ENCODE assay signal across 9 cellular contexts in the genomic region with DNA sequence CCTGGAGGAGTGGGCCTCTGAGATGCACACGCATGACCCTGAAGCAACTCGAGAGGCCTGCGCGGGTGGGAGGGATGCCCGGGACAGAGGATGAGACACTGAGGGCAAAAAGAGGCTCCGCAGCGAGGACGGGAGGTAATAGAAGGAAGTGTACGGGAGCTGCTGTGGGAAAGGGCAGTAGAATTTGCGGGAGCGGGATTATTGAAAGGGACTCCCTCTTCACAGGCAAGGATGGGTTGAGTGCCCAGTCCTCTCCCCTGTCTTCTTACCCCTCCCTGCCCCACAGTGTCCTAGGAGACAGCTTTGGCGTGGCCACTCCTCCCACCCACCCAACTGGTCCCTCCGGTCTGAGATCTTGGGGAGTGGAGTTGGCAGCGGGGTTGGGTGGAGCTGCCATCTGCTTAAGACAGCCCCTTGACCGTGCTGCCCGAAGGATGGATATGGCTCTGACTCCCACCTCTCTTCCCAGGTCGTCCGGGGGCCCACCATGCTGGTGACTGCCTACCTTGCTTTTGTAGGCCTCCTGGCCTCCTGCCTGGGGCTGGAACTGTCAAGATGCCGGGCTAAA. TPM values are rescaled to one million over a fixed set of nuclear protein-coding genes. Genes with fewer than 3 reads are reported as not detected.
DNase-seq lines count a peak whose midpoint lies in the region; ATAC-seq, FAIRE-seq and TF ChIP-seq lines count a peak whose summit lies in the region.
"Had no signal": no experiment of that assay in that cellular context is flagged by ENCODE, and none has a peak within 500 bp of the region (broad histone marks: within the 10 kb centered on the region; RNA-seq: fewer than 3 reads in every experiment).

No MANE protein-coding gene starts in this region.

- RAD21 ChIA-PET in GM12878 (lab: Charles Lee; ENCODE audit: unreplicated experiment) = interaction anchor here (0.9 to 4.3 kb wide), 4 partner anchors 16 to 92 kb away, joined by 3 to 101 read pairs (median 16); a partner anchor contains a TSS

- no peak for TF ChIP-seq POLR2A in GM12878 (IDR thresholded peaks at IDR 0.05; ENCODE audit: low read depth, low read length)

- H3K4me1 ChIP-seq in GM12878 (ENCODE audit: control insufficient read depth, insufficient read depth, low read length) = peaks cover 28% of the 10 kb centered on the region

- FAIRE-seq in GM12878 (lab: Jason Lieb, UNC) = no peak

- H3K79me2 ChIP-seq in GM12878 (ENCODE audit: control insufficient read depth, insufficient read depth, low read length) = peaks cover 13% of the 10 kb centered on the region

- H3K27ac Mint-ChIP-seq in stimulated activated naive CD8-positive, alpha-beta T cell treated with anti-CD3 and anti-CD28 coated beads, Interleukin-15, amount 100 ng/mL, for 72 hours = peak overlapping the region; percentile 98

- in situ Hi-C loops in GM12878 (cut with MboI) = no loop called here

- H3K9me3 ChIP-seq in GM12878 (replicated peaks; ENCODE audit: control insufficient read depth, insufficient read depth, low read length) = no peaks in the 10 kb centered on the region

- H3K27me3 Mint-ChIP-seq in stimulated activated naive CD8-positive, alpha-beta T cell treated with anti-CD3 and anti-CD28 coated beads, Interleukin-15, amount 100 ng/mL, for 72 hours = no peaks in the 10 kb centered on the region

- intact Hi-C loops in GM12878 (cut with micrococcal nuclease; ENCODE audit: unreplicated experiment) = loop anchor here (2.0 kb wide), 1 partner anchor 32 kb away; no protein-coding TSS in a partner anchor

- no peak for TF ChIP-seq EP300 in GM12878 (IDR thresholded peaks at IDR 0.05; ENCODE audit: borderline replicate concordance in 1 of 2, control insufficient read depth in 1 of 2, low read depth in 2 of 2, low read length in 2 of 2)

- DNase-seq in D341Med (ENCODE audit: low spot score) (peak; percentile 54), GM12878 (ENCODE audit: low read depth, low spot score) (no peak), iris pigment epithelial cell (ENCODE audit: low read depth) (peak; percentile 26)
- DNase-seq in Jurkat, Clone E6-1 (ENCODE audit: low read depth, low spot score) = no peak
- no peak for DNase-seq in stimulated activated naive CD8-positive, alpha-beta T cell treated with anti-CD3 and anti-CD28 coated beads, Interleukin-15, amount 100 ng/mL, for 72 hours
- DNase-seq in stimulated activated CD4-positive, alpha-beta T cell treated with anti-CD3 and anti-CD28 coated beads, Interleukin-4, amount 100 ng/mL, for 24 hours = no peak

- peak overlapping the region; percentile 94 to 98 for H3K4me3 Mint-ChIP-seq in stimulated activated naive CD8-positive, alpha-beta T cell treated with anti-CD3 and anti-CD28 coated beads, Interleukin-15, amount 100 ng/mL, for 72 hours

- peak overlapping the region; percentile 91 for H3K9ac ChIP-seq in GM12878 (ENCODE audit: control insufficient read depth, insufficient read depth, low read length)

- POLR2A ChIA-PET in GM12878 (lab: Charles Lee) = interaction anchor here (1.0 to 4.0 kb wide), 4 partner anchors 16 to 71 kb away, joined by 4 to 19 read pairs (median 4); a partner anchor contains a TSS

- peak overlapping the region; percentile 97 for H3K4me3 ChIP-seq in Jurkat, Clone E6-1 (ENCODE audit: low read length)
- H3K4me3 ChIP-seq in GM12878 = peak overlapping the region; percentile 99

- SMC1A ChIA-PET in GM12878 (lab: Charles Lee; ENCODE audit: uncharacterized antibody, unreplicated experiment) = interaction anchor here (0.7 to 6.4 kb wide), 6 partner anchors 16 to 70 kb away, joined by 3 to 63 read pairs (median 6); a partner anchor contains a TSS

- TF ChIP-seq RAD21 in GM12878 (IDR thresholded peaks at IDR 0.05; ENCODE audit: insufficient read depth, low read depth, low read length) = no peak

- H3K4me2 ChIP-seq in GM12878 (ENCODE audit: control insufficient read depth, insufficient read depth) = peak overlapping the region; percentile 73

- 5% methylated on average over 19 of the region's 19 CpGs for WGBS in GM12878 (ENCODE audit: insufficient coverage, insufficient replicate concordance, low lambda C conversion rate, missing lambda C conversion rate)

- BruUV-seq in GM12878 (replicated peaks; lab: Mats Ljungman, UMichigan) = TSS peak; percentile 84

- CTCF ChIA-PET in GM12878 (lab: Yijun Ruan, JAX) = interaction anchor here (0.9 to 7.4 kb wide), 14 partner anchors 15 to 186 kb away, joined by 3 to 136 read pairs (median 4); a partner anchor contains a TSS

- H3K36me3 ChIP-seq in GM12878 (ENCODE audit: control insufficient read depth in 2 of 2, insufficient read depth in 2 of 2, low read length in 1 of 2) = peaks cover 0 to 4% of the 10 kb centered on the region in 2 experiments; a peak in 1 of 4 replicates

- H3K4me1 Mint-ChIP-seq in stimulated activated naive CD8-positive, alpha-beta T cell treated with anti-CD3 and anti-CD28 coated beads, Interleukin-15, amount 100 ng/mL, for 72 hours = peaks cover 50% of the 10 kb centered on the region

- peak overlapping the region; percentile 66 for H3K27ac ChIP-seq in GM12878 (ENCODE audit: control insufficient read depth, insufficient read depth)

- H3K9me3 Mint-ChIP-seq in stimulated activated naive CD8-positive, alpha-beta T cell treated with anti-CD3 and anti-CD28 coated beads, Interleukin-15, amount 100 ng/mL, for 72 hours = no peaks in the 10 kb centered on the region

- TF ChIP-seq CTCF in GM12878 (IDR thresholded peaks at IDR 0.05 in 2 of 3, conservative IDR thresholded peaks at IDR 0.05 in 1 of 3; ENCODE audit: control insufficient read depth in 2 of 3, extremely low read depth in 1 of 3, insufficient read depth in 1 of 3, low read depth in 3 of 3, low read length in 3 of 3) = no peak; a peak in 1 of 6 replicates

- H3K27me3 ChIP-seq in GM12878 (replicated peaks in 1 of 2; ENCODE audit: control insufficient read depth in 2 of 2, insufficient read depth in 2 of 2, low read length in 1 of 2) = no peaks in the 10 kb centered on the region

- peak overlapping the region; percentile 89 for H2AFZ ChIP-seq in GM12878 (ENCODE audit: control insufficient read depth, low read depth, low read length)

- peak; percentile 34 for ATAC-seq in GM12878
- ATAC-seq in stimulated activated naive CD8-positive, alpha-beta T cell treated with anti-CD3 and anti-CD28 coated beads, Interleukin-15, amount 100 ng/mL, for 72 hours = peak; percentile 21
- no peak for ATAC-seq in GM21390 (IDR thresholded peaks at IDR 0.05; ENCODE audit: unreplicated experiment)
- no peak for ATAC-seq in GM21367 (IDR thresholded peaks at IDR 0.05; ENCODE audit: unreplicated experiment)

- no peaks in the 10 kb centered on the region for H4K20me1 ChIP-seq in GM12878 (ENCODE audit: control insufficient read depth, insufficient read depth)

RNA-seq across cellular contexts. Expression of a gene that starts 15.7 kb away (rescaled TPM):
- 29.7 TPM for polyA plus RNA-seq in Jurkat, Clone E6-1 (2012; ENCODE audit: insufficient read depth, insufficient read length)
- 49.7 and 52.5 TPM in 2 replicates for total RNA-seq in GM12878 (2013; cell fraction: nucleolus; rRNA removed)
- 28.4 and 28.5 TPM in 2 replicates for total RNA-seq in GM12878 (2014; rRNA removed)
- total RNA-seq in GM12878 (2014; rRNA removed; fragmentation: Illumina TruSeq; extraction: Trizol) = 17.9 and 20.1 TPM in 2 replicates
- 54.4 and 61.9 TPM in 2 replicates for total RNA-seq in GM12878 (2021)
- polyA plus RNA-seq in GM12878 (2011; ENCODE audit: low read depth) = 7.2 TPM
- polyA plus RNA-seq in GM12878 (2011; rRNA removed) = 14.4 and 19.3 TPM in 2 replicates
- polyA plus RNA-seq in GM12878 (2011; cell fraction: cytosol; rRNA removed) = 23.7 and 26.8 TPM in 2 replicates
- polyA plus RNA-seq in GM12878 (2011; cell fraction: nucleus; rRNA removed) = 110 and 113 TPM in 2 replicates
- 13.9 and 14.4 TPM in 2 replicates for polyA plus RNA-seq in GM12878 (2012)
- polyA plus RNA-seq in GM12878 (2014; fragmentation: Illumina TruSeq; extraction: Trizol) = 19.0 and 28.6 TPM in 2 replicates
- 1 to 10 TPM; 2.1 to 2.2 TPM for polyA plus RNA-seq in GM12878 (2014; fragmentation: Nextera tagmentation; extraction: Ambion mirVana)
- polyA plus RNA-seq in GM12878 (2014; rRNA removed) = 30.8 and 31.4 TPM in 2 replicates
- polyA plus RNA-seq in GM12878 (2016; fragmentation: Nextera tagmentation; extraction: Ambion mirVana) = 10 to 100 TPM; 21.1 to 21.2 TPM
- 36.4 and 41.1 TPM in 2 replicates for polyA minus RNA-seq in GM12878 (2011; rRNA and poly(A)+ RNA removed)
- polyA minus RNA-seq in GM12878 (2011; cell fraction: cytosol; rRNA and poly(A)+ RNA removed) = 8.6 and 10.9 TPM in 2 replicates
- 33.7 and 47.5 TPM in 2 replicates for polyA minus RNA-seq in GM12878 (2011; cell fraction: nucleus; rRNA and poly(A)+ RNA removed)

RNA-seq across cellular contexts. Expression of a gene that starts 20.4 kb away (rescaled TPM):
- 8.4 TPM for polyA plus RNA-seq in Jurkat, Clone E6-1 (2012; ENCODE audit: insufficient read depth, insufficient read length)
- total RNA-seq in GM12878 (2013; cell fraction: nucleolus; rRNA removed) = 12.2 and 13.4 TPM in 2 replicates
- total RNA-seq in GM12878 (2014; rRNA removed) (3.4 and 4.0 TPM in 2 replicates), GM12878 (2014; rRNA removed; fragmentation: Illumina TruSeq; extraction: Trizol) (3.0 and 3.9 TPM in 2 replicates), GM12878 (2021) (7.3 and 8.7 TPM in 2 replicates)
- 0.72 TPM for polyA plus RNA-seq in GM12878 (2011; ENCODE audit: low read depth)
- polyA plus RNA-seq in GM12878 (2011; rRNA removed) (4.5 and 8.1 TPM in 2 replicates), GM12878 (2014; fragmentation: Illumina TruSeq; extraction: Trizol) (2.6 and 4.2 TPM in 2 replicates), GM12878 (2014; fragmentation: Nextera tagmentation; extraction: Ambion mirVana) (under 1 TPM; 0.27 to 0.60 TPM), GM12878 (2014; rRNA removed) (7.2 and 8.0 TPM in 2 replicates), GM12878 (2016; fragmentation: Nextera tagmentation; extraction: Ambion mirVana) (1 to 10 TPM; 3.8 to 6.0 TPM)
- polyA plus RNA-seq in GM12878 (2011; cell fraction: cytosol; rRNA removed) = 9.2 and 13.2 TPM in 2 replicates
- polyA plus RNA-seq in GM12878 (2011; cell fraction: nucleus; rRNA removed) = 34.2 and 38.3 TPM in 2 replicates
- polyA plus RNA-seq in GM12878 (2012) = 2.5 and 2.9 TPM in 2 replicates
- polyA minus RNA-seq in GM12878 (2011; rRNA and poly(A)+ RNA removed) = 12.3 and 13.9 TPM in 2 replicates
- 7.5 and 8.3 TPM in 2 replicates for polyA minus RNA-seq in GM12878 (2011; cell fraction: cytosol; rRNA and poly(A)+ RNA removed)
- polyA minus RNA-seq in GM12878 (2011; cell fraction: nucleus; rRNA and poly(A)+ RNA removed) = 9.1 and 18.5 TPM in 2 replicates

RNA-seq across cellular contexts. Expression of a gene that starts 42.9 kb away (rescaled TPM):
- 698 TPM for polyA plus RNA-seq in Jurkat, Clone E6-1 (2012; ENCODE audit: insufficient read depth, insufficient read length)
- 141 and 153 TPM in 2 replicates for total RNA-seq in GM12878 (2013; cell fraction: nucleolus; rRNA removed)
- 320 and 355 TPM in 2 replicates for total RNA-seq in GM12878 (2014; rRNA removed)
- total RNA-seq in GM12878 (2014; rRNA removed; fragmentation: Illumina TruSeq; extraction: Trizol) = 504 and 518 TPM in 2 replicates
- 300 and 322 TPM in 2 replicates for total RNA-seq in GM12878 (2021)
- polyA plus RNA-seq in GM12878 (2011; ENCODE audit: low read depth) = 1,639 TPM
- 851 and 863 TPM in 2 replicates for polyA plus RNA-seq in GM12878 (2011; rRNA removed)
- 812 and 933 TPM in 2 replicates for polyA plus RNA-seq in GM12878 (2011; cell fraction: cytosol; rRNA removed)
- 540 and 746 TPM in 2 replicates for polyA plus RNA-seq in GM12878 (2011; cell fraction: nucleus; rRNA removed)
- 681 and 706 TPM in 2 replicates for polyA plus RNA-seq in GM12878 (2012)
- polyA plus RNA-seq in GM12878 (2014; fragmentation: Illumina TruSeq; extraction: Trizol) = 485 and 536 TPM in 2 replicates
- 1,000 to 10,000 TPM; 1,522 to 1,596 TPM for polyA plus RNA-seq in GM12878 (2014; fragmentation: Nextera tagmentation; extraction: Ambion mirVana)
- polyA plus RNA-seq in GM12878 (2014; rRNA removed) = 438 and 511 TPM in 2 replicates
- 100 to 1,000 TPM; 373 to 398 TPM for polyA plus RNA-seq in GM12878 (2016; fragmentation: Nextera tagmentation; extraction: Ambion mirVana)
- polyA minus RNA-seq in GM12878 (2011; rRNA and poly(A)+ RNA removed) = 235 and 327 TPM in 2 replicates
- 57.1 and 72.9 TPM in 2 replicates for polyA minus RNA-seq in GM12878 (2011; cell fraction: cytosol; rRNA and poly(A)+ RNA removed)
- polyA minus RNA-seq in GM12878 (2011; cell fraction: nucleus; rRNA and poly(A)+ RNA removed) = 90.8 and 106 TPM in 2 replicates

RNA-seq across cellular contexts. Expression of a gene that starts 45.4 kb away (rescaled TPM):
- polyA plus RNA-seq in Jurkat, Clone E6-1 (2012; ENCODE audit: insufficient read depth, insufficient read length) = 7.0 TPM
- total RNA-seq in GM12878 (2013; cell fraction: nucleolus; rRNA removed) = 215 and 221 TPM in 2 replicates
- total RNA-seq in GM12878 (2014; rRNA removed) = 366 and 425 TPM in 2 replicates
- 158 and 166 TPM in 2 replicates for total RNA-seq in GM12878 (2014; rRNA removed; fragmentation: Illumina TruSeq; extraction: Trizol)
- total RNA-seq in GM12878 (2021) = 459 and 487 TPM in 2 replicates
- 81.6 TPM for polyA plus RNA-seq in GM12878 (2011; ENCODE audit: low read depth)
- 130 and 234 TPM in 2 replicates for polyA plus RNA-seq in GM12878 (2011; rRNA removed)
- polyA plus RNA-seq in GM12878 (2011; cell fraction: cytosol; rRNA removed) = 334 and 445 TPM in 2 replicates
- 940 and 958 TPM in 2 replicates for polyA plus RNA-seq in GM12878 (2011; cell fraction: nucleus; rRNA removed)
- polyA plus RNA-seq in GM12878 (2012) = 135 and 178 TPM in 2 replicates
- 95.4 and 174 TPM in 2 replicates for polyA plus RNA-seq in GM12878 (2014; fragmentation: Illumina TruSeq; extraction: Trizol)
- 10 to 100 TPM; 54.5 to 99.5 TPM for polyA plus RNA-seq in GM12878 (2014; fragmentation: Nextera tagmentation; extraction: Ambion mirVana)
- polyA plus RNA-seq in GM12878 (2014; rRNA removed) = 282 and 333 TPM in 2 replicates
- polyA plus RNA-seq in GM12878 (2016; fragmentation: Nextera tagmentation; extraction: Ambion mirVana) = 100 to 1,000 TPM; 269 to 332 TPM
- polyA minus RNA-seq in GM12878 (2011; rRNA and poly(A)+ RNA removed) = 281 and 434 TPM in 2 replicates
- 164 and 179 TPM in 2 replicates for polyA minus RNA-seq in GM12878 (2011; cell fraction: cytosol; rRNA and poly(A)+ RNA removed)
- polyA minus RNA-seq in GM12878 (2011; cell fraction: nucleus; rRNA and poly(A)+ RNA removed) = 164 and 235 TPM in 2 replicates
- total RNA-seq: M059J had no signal

RNA-seq across cellular contexts. Expression of a gene that starts 47.1 kb away (rescaled TPM):
- 89.9 TPM for polyA plus RNA-seq in Jurkat, Clone E6-1 (2012; ENCODE audit: insufficient read depth, insufficient read length)
- 15.4 and 16.3 TPM in 2 replicates for total RNA-seq in GM12878 (2013; cell fraction: nucleolus; rRNA removed)
- total RNA-seq in GM12878 (2014; rRNA removed) (61.7 and 81.0 TPM in 2 replicates), GM12878 (2014; rRNA removed; fragmentation: Illumina TruSeq; extraction: Trizol) (32.4 and 36.2 TPM in 2 replicates), GM12878 (2021) (64.9 and 68.7 TPM in 2 replicates)
- polyA plus RNA-seq in GM12878 (2011; ENCODE audit: low read depth) = 24.1 TPM
- polyA plus RNA-seq in GM12878 (2011; rRNA removed) (25.5 and 48.6 TPM in 2 replicates), GM12878 (2014; fragmentation: Illumina TruSeq; extraction: Trizol) (23.2 and 37.6 TPM in 2 replicates), GM12878 (2014; fragmentation: Nextera tagmentation; extraction: Ambion mirVana) (10 to 100 TPM; 20.7 to 38.2 TPM), GM12878 (2014; rRNA removed) (66.7 and 76.8 TPM in 2 replicates), GM12878 (2016; fragmentation: Nextera tagmentation; extraction: Ambion mirVana) (10 to 100 TPM; 50.2 to 53.7 TPM)
- 70.9 and 83.3 TPM in 2 replicates for polyA plus RNA-seq in GM12878 (2011; cell fraction: cytosol; rRNA removed)
- 47.8 and 61.1 TPM in 2 replicates for polyA plus RNA-seq in GM12878 (2011; cell fraction: nucleus; rRNA removed)
- polyA plus RNA-seq in GM12878 (2012) = 37.8 and 57.0 TPM in 2 replicates
- polyA minus RNA-seq in GM12878 (2011; rRNA and poly(A)+ RNA removed) = 39.4 and 50.6 TPM in 2 replicates
- polyA minus RNA-seq in GM12878 (2011; cell fraction: cytosol; rRNA and poly(A)+ RNA removed) = 23.4 and 25.1 TPM in 2 replicates
- polyA minus RNA-seq in GM12878 (2011; cell fraction: nucleus; rRNA and poly(A)+ RNA removed) = 9.4 and 15.8 TPM in 2 replicates

Comparison
In these comparisons a context has a peak if more than half of its experiments do, and no peak if none do; other contexts are left out.
1. DNase-seq: peak in D341Med (single experiment) and iris pigment epithelial cell (single experiment); none in Jurkat, Clone E6-1 (single experiment), GM12878 (single experiment), stimulated activated naive CD8-positive, alpha-beta T cell treated with anti-CD3 and anti-CD28 coated beads, Interleukin-15, amount 100 ng/mL, for 72 hours (0 of 2) and stimulated activated CD4-positive, alpha-beta T cell treated with anti-CD3 and anti-CD28 coated beads, Interleukin-4, amount 100 ng/mL, for 24 hours (single experiment).
2. ATAC-seq: peak in GM12878 (single experiment) and stimulated activated naive CD8-positive, alpha-beta T cell treated with anti-CD3 and anti-CD28 coated beads, Interleukin-15, amount 100 ng/mL, for 72 hours (single experiment); none in GM21390 (single experiment) and GM21367 (single experiment).